In the genomic region with DNA sequence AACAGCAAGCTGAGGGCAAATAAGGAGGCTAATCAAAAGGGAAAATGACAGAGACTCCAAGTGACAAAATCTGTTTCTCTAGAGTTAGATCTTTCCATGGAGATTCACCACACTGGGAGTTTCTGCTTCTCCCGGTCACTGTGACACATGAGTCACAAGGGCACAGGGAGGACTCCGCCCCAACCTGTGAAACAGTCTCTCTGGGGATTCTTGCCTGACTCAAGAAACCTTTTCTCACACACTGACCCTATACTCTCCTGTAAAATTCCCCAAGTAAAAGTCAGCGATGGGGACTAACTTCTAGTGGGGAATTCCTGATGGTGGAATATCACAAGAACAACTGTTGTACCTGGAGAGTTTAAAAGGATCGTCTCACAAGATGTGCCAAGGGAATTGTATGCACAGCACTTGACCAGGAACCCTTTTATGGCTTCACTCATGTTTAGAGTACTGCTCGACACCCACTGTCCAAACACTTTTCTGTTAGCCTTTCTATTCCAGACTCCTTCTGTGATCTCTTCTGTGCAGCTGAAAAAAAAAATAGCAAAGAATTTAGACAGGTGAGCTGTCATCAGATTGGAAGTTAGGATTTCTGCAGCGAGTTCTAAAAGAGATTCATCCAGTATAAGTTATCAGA, we compare ENCODE assay signal across 1 cellular context.
TF ChIP-seq lines count a peak whose summit lies in the region.

No MANE protein-coding gene starts in this region.

TF ChIP-seq in GM12878, 131 proteins besides CTCF, POLR2A, EP300 and RAD21 (continued from another document and continues in another):
- TF ChIP-seq ZNF384 (IDR thresholded peaks at IDR 0.05; ENCODE audit: borderline replicate concordance, low read depth, low read length) = no peak
- peak; percentile 49; the same call in 1 of the 2 replicates for TF ChIP-seq EED (IDR thresholded peaks at IDR 0.05; ENCODE audit: low read depth)
- TF ChIP-seq MTA3 (IDR thresholded peaks at IDR 0.05; ENCODE audit: borderline replicate concordance, low read length) = no peak
- TF ChIP-seq, protein P1, sequence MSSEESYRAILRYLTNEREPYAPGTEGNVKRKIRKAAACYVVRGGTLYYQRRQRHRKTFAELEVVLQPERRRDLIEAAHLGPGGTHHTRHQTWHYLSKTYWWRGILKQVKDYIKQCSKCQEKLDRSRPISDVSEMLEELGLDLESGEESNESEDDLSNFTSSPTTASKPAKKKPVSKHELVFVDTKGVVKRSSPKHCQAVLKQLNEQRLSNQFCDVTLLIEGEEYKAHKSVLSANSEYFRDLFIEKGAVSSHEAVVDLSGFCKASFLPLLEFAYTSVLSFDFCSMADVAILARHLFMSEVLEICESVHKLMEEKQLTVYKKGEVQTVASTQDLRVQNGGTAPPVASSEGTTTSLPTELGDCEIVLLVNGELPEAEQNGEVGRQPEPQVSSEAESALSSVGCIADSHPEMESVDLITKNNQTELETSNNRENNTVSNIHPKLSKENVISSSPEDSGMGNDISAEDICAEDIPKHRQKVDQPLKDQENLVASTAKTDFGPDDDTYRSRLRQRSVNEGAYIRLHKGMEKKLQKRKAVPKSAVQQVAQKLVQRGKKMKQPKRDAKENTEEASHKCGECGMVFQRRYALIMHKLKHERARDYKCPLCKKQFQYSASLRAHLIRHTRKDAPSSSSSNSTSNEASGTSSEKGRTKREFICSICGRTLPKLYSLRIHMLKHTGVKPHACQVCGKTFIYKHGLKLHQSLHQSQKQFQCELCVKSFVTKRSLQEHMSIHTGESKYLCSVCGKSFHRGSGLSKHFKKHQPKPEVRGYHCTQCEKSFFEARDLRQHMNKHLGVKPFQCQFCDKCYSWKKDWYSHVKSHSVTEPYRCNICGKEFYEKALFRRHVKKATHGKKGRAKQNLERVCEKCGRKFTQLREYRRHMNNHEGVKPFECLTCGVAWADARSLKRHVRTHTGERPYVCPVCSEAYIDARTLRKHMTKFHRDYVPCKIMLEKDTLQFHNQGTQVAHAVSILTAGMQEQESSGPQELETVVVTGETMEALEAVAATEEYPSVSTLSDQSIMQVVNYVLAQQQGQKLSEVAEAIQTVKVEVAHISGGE (CRISPR knock-in tag; IDR thresholded peaks at IDR 0.05) = no peak
- peak; percentile 59 to 63; a peak in 2 of 4 replicates for TF ChIP-seq IKZF2 (IDR thresholded peaks at IDR 0.05)
- TF ChIP-seq TARDBP (IDR thresholded peaks at IDR 0.05; ENCODE audit: borderline replicate concordance) = no peak
- TF ChIP-seq ZNF274 (IDR thresholded peaks at IDR 0.05; ENCODE audit: insufficient read depth, insufficient read length) = no peak
- TF ChIP-seq SMAD1 (IDR thresholded peaks at IDR 0.05; ENCODE audit: low read depth, partially characterized antibody) = no peak
- no peak for TF ChIP-seq KLF5 (IDR thresholded peaks at IDR 0.05; ENCODE audit: partially characterized antibody)
- TF ChIP-seq, protein P2, sequence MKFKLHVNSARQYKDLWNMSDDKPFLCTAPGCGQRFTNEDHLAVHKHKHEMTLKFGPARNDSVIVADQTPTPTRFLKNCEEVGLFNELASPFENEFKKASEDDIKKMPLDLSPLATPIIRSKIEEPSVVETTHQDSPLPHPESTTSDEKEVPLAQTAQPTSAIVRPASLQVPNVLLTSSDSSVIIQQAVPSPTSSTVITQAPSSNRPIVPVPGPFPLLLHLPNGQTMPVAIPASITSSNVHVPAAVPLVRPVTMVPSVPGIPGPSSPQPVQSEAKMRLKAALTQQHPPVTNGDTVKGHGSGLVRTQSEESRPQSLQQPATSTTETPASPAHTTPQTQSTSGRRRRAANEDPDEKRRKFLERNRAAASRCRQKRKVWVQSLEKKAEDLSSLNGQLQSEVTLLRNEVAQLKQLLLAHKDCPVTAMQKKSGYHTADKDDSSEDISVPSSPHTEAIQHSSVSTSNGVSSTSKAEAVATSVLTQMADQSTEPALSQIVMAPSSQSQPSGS (IDR thresholded peaks at IDR 0.05; ENCODE audit: low read length) = no peak
- no peak for TF ChIP-seq ZSCAN29 (IDR thresholded peaks at IDR 0.05)
- TF ChIP-seq LARP7 (IDR thresholded peaks at IDR 0.05) = no peak
- TF ChIP-seq SKIL (IDR thresholded peaks at IDR 0.05; ENCODE audit: low read depth, poor library complexity, severe bottlenecking) = no peak
- TF ChIP-seq CHD4 (IDR thresholded peaks at IDR 0.05) = no peak
- no peak for TF ChIP-seq E2F4 (IDR thresholded peaks at IDR 0.05; ENCODE audit: low read depth, low read length)
- no peak for TF ChIP-seq SRF (IDR thresholded peaks at IDR 0.05; ENCODE audit: low read depth in 2 of 2, low read length in 2 of 2)
- TF ChIP-seq HDAC6 (IDR thresholded peaks at IDR 0.05; ENCODE audit: unreplicated experiment) = no peak
- TF ChIP-seq NBN (IDR thresholded peaks at IDR 0.05) = no peak
- no peak for TF ChIP-seq SUZ12 (IDR thresholded peaks at IDR 0.05; ENCODE audit: unreplicated experiment)
- no peak for TF ChIP-seq POU2F2 (IDR thresholded peaks at IDR 0.05; ENCODE audit: borderline replicate concordance, low read depth, low read length)
- TF ChIP-seq IKZF1 (conservative IDR thresholded peaks at IDR 0.05) = peak; percentile 62
- no peak for TF ChIP-seq NFXL1 (IDR thresholded peaks at IDR 0.05; ENCODE audit: borderline replicate concordance)
- peak; percentile 36 for TF ChIP-seq NR2F1 (conservative IDR thresholded peaks at IDR 0.05)
- TF ChIP-seq MLLT1 (IDR thresholded peaks at IDR 0.05) = no peak
- no peak for TF ChIP-seq MYB (IDR thresholded peaks at IDR 0.05; ENCODE audit: borderline replicate concordance, low read depth, low read length)
- TF ChIP-seq ZZZ3 (IDR thresholded peaks at IDR 0.05; ENCODE audit: control insufficient read depth, insufficient read length, low read depth) = no peak
- TF ChIP-seq HCFC1 (IDR thresholded peaks at IDR 0.05; ENCODE audit: low read length) = no peak
- TF ChIP-seq EZH2 (IDR thresholded peaks at IDR 0.05; ENCODE audit: borderline replicate concordance, control insufficient read depth, low read depth, low read length) = no peak
- no peak for TF ChIP-seq CREB1 (IDR thresholded peaks at IDR 0.05; ENCODE audit: low read depth)
- TF ChIP-seq TBL1XR1 (IDR thresholded peaks at IDR 0.05; ENCODE audit: low read depth, low read length) = no peak
- TF ChIP-seq, protein P3, sequence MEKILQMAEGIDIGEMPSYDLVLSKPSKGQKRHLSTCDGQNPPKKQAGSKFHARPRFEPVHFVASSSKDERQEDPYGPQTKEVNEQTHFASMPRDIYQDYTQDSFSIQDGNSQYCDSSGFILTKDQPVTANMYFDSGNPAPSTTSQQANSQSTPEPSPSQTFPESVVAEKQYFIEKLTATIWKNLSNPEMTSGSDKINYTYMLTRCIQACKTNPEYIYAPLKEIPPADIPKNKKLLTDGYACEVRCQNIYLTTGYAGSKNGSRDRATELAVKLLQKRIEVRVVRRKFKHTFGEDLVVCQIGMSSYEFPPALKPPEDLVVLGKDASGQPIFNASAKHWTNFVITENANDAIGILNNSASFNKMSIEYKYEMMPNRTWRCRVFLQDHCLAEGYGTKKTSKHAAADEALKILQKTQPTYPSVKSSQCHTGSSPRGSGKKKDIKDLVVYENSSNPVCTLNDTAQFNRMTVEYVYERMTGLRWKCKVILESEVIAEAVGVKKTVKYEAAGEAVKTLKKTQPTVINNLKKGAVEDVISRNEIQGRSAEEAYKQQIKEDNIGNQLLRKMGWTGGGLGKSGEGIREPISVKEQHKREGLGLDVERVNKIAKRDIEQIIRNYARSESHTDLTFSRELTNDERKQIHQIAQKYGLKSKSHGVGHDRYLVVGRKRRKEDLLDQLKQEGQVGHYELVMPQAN (conservative IDR thresholded peaks at IDR 0.05) = no peak
- no peak for TF ChIP-seq CEBPB (IDR thresholded peaks at IDR 0.05; ENCODE audit: borderline replicate concordance in 1 of 2, low read depth in 2 of 2, low read length in 2 of 2)
- TF ChIP-seq HDGF (IDR thresholded peaks at IDR 0.05) = no peak
- TF ChIP-seq MEF2A (IDR thresholded peaks at IDR 0.05; ENCODE audit: insufficient read depth, low read depth, low read length) = no peak
- TF ChIP-seq ZNF207 (IDR thresholded peaks at IDR 0.05; ENCODE audit: borderline replicate concordance) = no peak
- TF ChIP-seq, protein P4, sequence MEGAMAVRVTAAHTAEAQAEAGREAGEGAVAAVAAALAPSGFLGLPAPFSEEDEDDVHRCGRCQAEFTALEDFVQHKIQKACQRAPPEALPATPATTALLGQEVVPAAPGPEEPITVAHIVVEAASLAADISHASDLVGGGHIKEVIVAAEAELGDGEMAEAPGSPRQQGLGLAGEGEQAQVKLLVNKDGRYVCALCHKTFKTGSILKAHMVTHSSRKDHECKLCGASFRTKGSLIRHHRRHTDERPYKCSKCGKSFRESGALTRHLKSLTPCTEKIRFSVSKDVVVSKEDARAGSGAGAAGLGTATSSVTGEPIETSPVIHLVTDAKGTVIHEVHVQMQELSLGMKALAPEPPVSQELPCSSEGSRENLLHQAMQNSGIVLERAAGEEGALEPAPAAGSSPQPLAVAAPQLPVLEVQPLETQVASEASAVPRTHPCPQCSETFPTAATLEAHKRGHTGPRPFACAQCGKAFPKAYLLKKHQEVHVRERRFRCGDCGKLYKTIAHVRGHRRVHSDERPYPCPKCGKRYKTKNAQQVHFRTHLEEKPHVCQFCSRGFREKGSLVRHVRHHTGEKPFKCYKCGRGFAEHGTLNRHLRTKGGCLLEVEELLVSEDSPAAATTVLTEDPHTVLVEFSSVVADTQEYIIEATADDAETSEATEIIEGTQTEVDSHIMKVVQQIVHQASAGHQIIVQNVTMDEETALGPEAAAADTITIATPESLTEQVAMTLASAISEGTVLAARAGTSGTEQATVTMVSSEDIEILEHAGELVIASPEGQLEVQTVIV (IDR thresholded peaks at IDR 0.05; ENCODE audit: borderline replicate concordance, partially characterized antibody) = no peak
- TF ChIP-seq, protein P5, sequence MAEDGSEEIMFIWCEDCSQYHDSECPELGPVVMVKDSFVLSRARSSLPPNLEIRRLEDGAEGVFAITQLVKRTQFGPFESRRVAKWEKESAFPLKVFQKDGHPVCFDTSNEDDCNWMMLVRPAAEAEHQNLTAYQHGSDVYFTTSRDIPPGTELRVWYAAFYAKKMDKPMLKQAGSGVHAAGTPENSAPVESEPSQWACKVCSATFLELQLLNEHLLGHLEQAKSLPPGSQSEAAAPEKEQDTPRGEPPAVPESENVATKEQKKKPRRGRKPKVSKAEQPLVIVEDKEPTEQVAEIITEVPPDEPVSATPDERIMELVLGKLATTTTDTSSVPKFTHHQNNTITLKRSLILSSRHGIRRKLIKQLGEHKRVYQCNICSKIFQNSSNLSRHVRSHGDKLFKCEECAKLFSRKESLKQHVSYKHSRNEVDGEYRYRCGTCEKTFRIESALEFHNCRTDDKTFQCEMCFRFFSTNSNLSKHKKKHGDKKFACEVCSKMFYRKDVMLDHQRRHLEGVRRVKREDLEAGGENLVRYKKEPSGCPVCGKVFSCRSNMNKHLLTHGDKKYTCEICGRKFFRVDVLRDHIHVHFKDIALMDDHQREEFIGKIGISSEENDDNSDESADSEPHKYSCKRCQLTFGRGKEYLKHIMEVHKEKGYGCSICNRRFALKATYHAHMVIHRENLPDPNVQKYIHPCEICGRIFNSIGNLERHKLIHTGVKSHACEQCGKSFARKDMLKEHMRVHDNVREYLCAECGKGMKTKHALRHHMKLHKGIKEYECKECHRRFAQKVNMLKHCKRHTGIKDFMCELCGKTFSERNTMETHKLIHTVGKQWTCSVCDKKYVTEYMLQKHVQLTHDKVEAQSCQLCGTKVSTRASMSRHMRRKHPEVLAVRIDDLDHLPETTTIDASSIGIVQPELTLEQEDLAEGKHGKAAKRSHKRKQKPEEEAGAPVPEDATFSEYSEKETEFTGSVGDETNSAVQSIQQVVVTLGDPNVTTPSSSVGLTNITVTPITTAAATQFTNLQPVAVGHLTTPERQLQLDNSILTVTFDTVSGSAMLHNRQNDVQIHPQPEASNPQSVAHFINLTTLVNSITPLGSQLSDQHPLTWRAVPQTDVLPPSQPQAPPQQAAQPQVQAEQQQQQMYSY (CRISPR knock-in tag; IDR thresholded peaks at IDR 0.05) = no peak
- no peak for TF ChIP-seq CHD1 (IDR thresholded peaks at IDR 0.05; ENCODE audit: low read depth, low read length)
- no peak for TF ChIP-seq EGR1 (IDR thresholded peaks at IDR 0.05; ENCODE audit: borderline replicate concordance in 1 of 2, low read depth in 2 of 2, low read length in 2 of 2)
- no peak for TF ChIP-seq ZNF622 (IDR thresholded peaks at IDR 0.05)
